ENCODE assay signal across 8 cellular contexts in the genomic region with DNA sequence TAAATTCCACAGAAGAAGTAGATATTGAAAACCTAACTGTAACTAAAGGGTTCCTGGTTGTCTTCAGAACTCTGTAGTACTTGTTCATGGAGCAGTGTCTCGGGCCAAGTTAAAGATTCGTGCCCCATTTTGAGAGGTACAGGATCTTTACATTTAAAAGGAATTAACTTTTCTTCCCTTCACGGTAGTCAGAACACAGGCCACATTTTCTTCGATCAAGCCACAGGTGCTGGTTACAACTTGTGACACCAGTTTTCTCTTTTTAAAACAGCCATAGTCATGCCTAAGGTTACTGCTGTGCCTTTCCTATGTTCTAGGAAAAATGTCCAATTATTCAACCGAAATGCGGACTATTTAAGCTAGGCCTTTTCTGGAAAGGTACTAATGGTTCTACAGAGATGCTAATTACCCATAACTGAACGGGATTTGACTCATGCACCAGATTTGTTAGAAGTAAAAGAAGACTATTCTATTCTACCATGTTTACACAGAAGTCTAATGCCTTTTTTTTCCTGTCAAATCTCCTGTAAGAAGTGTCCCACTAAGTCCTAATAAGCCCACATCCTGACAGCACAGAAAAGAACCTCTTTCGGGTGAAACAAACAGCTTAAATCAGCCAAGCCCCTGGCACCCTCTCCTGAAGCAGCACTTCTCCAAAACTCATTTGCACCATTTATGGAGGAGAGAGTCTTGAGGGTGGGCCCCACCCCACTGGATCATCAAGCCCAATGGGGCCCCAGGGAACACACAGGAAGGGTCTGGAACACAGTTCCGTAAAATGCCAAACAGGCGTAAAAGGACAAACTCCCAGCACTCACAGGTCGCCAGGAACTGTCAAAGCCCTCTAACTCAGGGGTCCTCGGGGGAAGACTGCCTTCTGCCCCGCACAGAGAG. TPM values are rescaled to one million over a fixed set of nuclear protein-coding genes. Genes with fewer than 3 reads are reported as not detected.
DNase-seq lines count a peak whose midpoint lies in the region; ATAC-seq and TF ChIP-seq lines count a peak whose summit lies in the region.

No MANE protein-coding gene starts in this region.

- intact Hi-C loops in Right ventricle myocardium superior (cut with DNase I) = no loop called here
- intact Hi-C loops in breast epithelium (cut with DNase I; ENCODE audit: low total_unique reads) = no loop called here
- intact Hi-C loops in aorta (cut with DNase I) = loop anchor here in 1 of 2 donors (5.0 to 10.0 kb wide), 2 partner anchors 54 to 92 kb away; no protein-coding TSS in a partner anchor

- H3K27ac ChIP-seq in cardiac muscle cell (no peak overlapping the region), breast epithelium (peak overlapping the region; percentile 93), mesodermal cell (ENCODE audit: low read depth, low read length, severe bottlenecking) (no peak overlapping the region), aorta (ENCODE audit: low read depth in 1 of 2, low read length in 2 of 2) (peak overlapping the region; percentile 87 to 92)

- H3K4me1 ChIP-seq in cardiac muscle cell (ENCODE audit: low read depth) (peaks cover 60% of the 10 kb centered on the region), breast epithelium (peaks cover 0 to 10% of the 10 kb centered on the region in 2 donors), mesodermal cell (ENCODE audit: control insufficient read depth, insufficient read depth, low read length, poor library complexity, severe bottlenecking) (peaks cover 23% of the 10 kb centered on the region), aorta (ENCODE audit: control insufficient read depth in 1 of 2, insufficient read depth in 2 of 2, low read length in 2 of 2) (peaks cover 3 to 8% of the 10 kb centered on the region in 2 donors), BE2C (no peaks in the 10 kb centered on the region)

- H3K4me3 ChIP-seq in cardiac muscle cell (peak overlapping the region; percentile 87), breast epithelium (peak overlapping the region; percentile 82 to 99 (median 96)), mesodermal cell (ENCODE audit: extremely low read depth, insufficient read depth, low read length, poor library complexity, severe bottlenecking) (peak overlapping the region; percentile 76), aorta (ENCODE audit: low read length in 2 of 2) (peak overlapping the region; percentile 68 to 82), BE2C (ENCODE audit: low read depth, low read length) (no peak overlapping the region)

- DNase-seq in cardiac muscle cell (ENCODE audit: low read depth in 1 of 2, low spot score in 1 of 2) (no peak), Right ventricle myocardium superior (no peak), breast epithelium (ENCODE audit: low spot score in 2 of 2) (no peak), aorta (peak in 1 of 2 donors; percentile 55), BE2C (no peak), GM19238 (ENCODE audit: insufficient read length, low spot score) (no peak)
- DNase-seq in activated CD4-positive, CD25-positive, alpha-beta regulatory T cell (lab: John Stamatoyannopoulos, UW) = no peak

- 16 to 25% methylated on average over 8 of the region's 13 CpGs for WGBS in mesodermal cell (ENCODE audit: insufficient coverage in 2 of 2), 2 experiments
- WGBS in aorta, 2 donors = 1 to 3% methylated on average over 13 of the region's 13 CpGs

- TF ChIP-seq CTCF in cardiac muscle cell (IDR thresholded peaks at IDR 0.05; ENCODE audit: low read depth, low read length) (no peak), breast epithelium (IDR thresholded peaks at IDR 0.05) (no peak), BE2C (IDR thresholded peaks at IDR 0.05; ENCODE audit: low read depth, low read length) (no peak)

- H3K36me3 ChIP-seq in cardiac muscle cell (no peaks in the 10 kb centered on the region), breast epithelium (no peaks in the 10 kb centered on the region), mesodermal cell (ENCODE audit: control insufficient read depth, insufficient read depth, low read length) (no peaks in the 10 kb centered on the region), aorta (ENCODE audit: control insufficient read depth in 1 of 2, insufficient read depth in 2 of 2, low read length in 1 of 2) (no peaks in the 10 kb centered on the region), BE2C (no peaks in the 10 kb centered on the region)

- TF ChIP-seq POLR2A in breast epithelium (IDR thresholded peaks at IDR 0.05) = no peak

- ATAC-seq in Right ventricle myocardium superior (ENCODE audit: poor library complexity) (no peak), aorta (ENCODE audit: low FRiP score) (peak; percentile 8)

- H3K9me3 ChIP-seq in cardiac muscle cell (ENCODE audit: low read depth) (no peaks in the 10 kb centered on the region), breast epithelium (no peaks in the 10 kb centered on the region), mesodermal cell (ENCODE audit: control insufficient read depth, low read length) (no peaks in the 10 kb centered on the region), aorta (ENCODE audit: control insufficient read depth, low read length) (no peaks in the 10 kb centered on the region), BE2C (no peaks in the 10 kb centered on the region)

- no peaks in the 10 kb centered on the region for H3K27me3 ChIP-seq in cardiac muscle cell
- no peaks in the 10 kb centered on the region for H3K27me3 ChIP-seq in breast epithelium
- H3K27me3 ChIP-seq in aorta (ENCODE audit: control insufficient read depth in 1 of 2, insufficient read depth in 2 of 2, low read length in 1 of 2) = no peaks in the 10 kb centered on the region
- peaks cover 79% of the 10 kb centered on the region for H3K27me3 ChIP-seq in BE2C

RNA-seq across cellular contexts. Expression of gene LRIG1, which starts 1.9 kb away (rescaled TPM):
- total RNA-seq in cardiac muscle cell (33.2 and 51.1 TPM in 2 replicates), Right ventricle myocardium superior (93.9 TPM), breast epithelium (100 to 1,000 TPM in 2 of 3 donors, 10 to 100 TPM in 1; 66.1 to 227 (median 131) TPM), aorta (100 to 1,000 TPM in 1 of 2 donors, 10 to 100 TPM in 1; 75.7 to 115 TPM)
- polyA plus RNA-seq in cardiac muscle cell (27.8 and 35.6 TPM in 2 replicates), aorta (10 to 100 TPM; 15.0 to 62.1 TPM)
- polyA plus RNA-seq in mesodermal cell (2013, experiment 1 of 2) = 22.6 TPM
- 15.3 TPM for polyA plus RNA-seq in mesodermal cell (2013, experiment 2 of 2)
- 2.2 TPM for polyA plus RNA-seq in BE2C (2012; ENCODE audit: insufficient read depth, insufficient read length, low read depth)

Comparison
In these comparisons a context has a peak if more than half of its experiments do, and no peak if none do; other contexts are left out.
1. H3K27ac ChIP-seq: peak in breast epithelium (2 of 2) and aorta (2 of 2); none in cardiac muscle cell (single experiment) and mesodermal cell (single experiment).